In the genomic region with DNA sequence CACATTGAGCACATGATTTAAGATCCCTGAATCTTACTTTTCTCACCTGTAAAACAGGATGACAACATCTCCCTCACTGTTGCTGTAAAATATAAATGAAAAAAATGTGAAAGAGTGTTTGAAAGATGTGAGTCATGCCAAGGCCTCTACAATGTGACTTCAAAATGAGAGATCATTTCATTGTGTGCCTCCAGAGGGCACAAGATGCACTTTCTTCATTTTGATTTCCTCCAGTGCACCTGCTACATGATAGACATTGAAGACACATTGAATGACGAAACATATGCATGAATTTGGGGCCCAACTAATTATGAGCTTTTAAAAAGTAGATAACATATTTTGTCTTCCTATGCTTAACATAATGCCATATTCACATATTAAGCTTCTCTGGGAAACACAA, we compare ENCODE assay signal across 12 cellular contexts.
DNase-seq lines count a peak whose midpoint lies in the region; ATAC-seq, FAIRE-seq and TF ChIP-seq lines count a peak whose summit lies in the region.
"Had no signal": no experiment of that assay in that cellular context is flagged by ENCODE, and none has a peak within 500 bp of the region (broad histone marks: within the 10 kb centered on the region; RNA-seq: fewer than 3 reads in every experiment).

No MANE protein-coding gene starts in this region.

- no peaks in the 10 kb centered on the region for H4K20me1 ChIP-seq in H1 (replicated peaks in 1 of 2; ENCODE audit: control insufficient read depth in 1 of 2, insufficient read depth in 2 of 2, low read length in 2 of 2)

- no peak overlapping the region for H3K4me3 ChIP-seq in H1 (ENCODE audit: extremely low read depth in 1 of 4, insufficient read depth in 2 of 4, low read depth in 3 of 4, low read length in 4 of 4)

- no peak overlapping the region for H2BK120ac ChIP-seq in H1 (replicated peaks; ENCODE audit: low read depth, low read length)

- no peak overlapping the region for H3K27ac ChIP-seq in H1 (ENCODE audit: low read depth, low read length)

- no peak overlapping the region for H2BK20ac ChIP-seq in H1 (ENCODE audit: low read length)

- peaks cover 7% of the 10 kb centered on the region for H3K27me3 Mint-ChIP-seq in progenitor cell of endocrine pancreas
- H3K27me3 Mint-ChIP-seq in naive thymus-derived CD8-positive, alpha-beta T cell = peaks cover 6 to 19% (median 7%) of the 10 kb centered on the region in 5 donors

- peaks cover 3% of the 10 kb centered on the region for H3K4me1 Mint-ChIP-seq in progenitor cell of endocrine pancreas (ENCODE audit: low read depth)
- no peaks in the 10 kb centered on the region for H3K4me1 Mint-ChIP-seq in naive thymus-derived CD8-positive, alpha-beta T cell
- H3K4me1 Mint-ChIP-seq: activated B cell treated with CpG ODN at 0.5 μM for 24 hours, nephron had no signal

- H3K79me2 ChIP-seq in H1 (ENCODE audit: control insufficient read depth in 1 of 2, insufficient read depth in 2 of 2, low read length in 2 of 2) = no peaks in the 10 kb centered on the region

- no peak overlapping the region for H3K4ac ChIP-seq in H1 (replicated peaks; ENCODE audit: insufficient read length, low read depth, low read length)

- TF ChIP-seq CTCF in H1 (IDR thresholded peaks at IDR 0.05; ENCODE audit: control extremely low read depth in 1 of 3, insufficient read depth in 1 of 3, low read depth in 1 of 3, low read length in 3 of 3) = peak in 2 of 3 experiments; percentile 10 to 37; a peak in 1 of 4 replicates
- TF ChIP-seq CTCF in progenitor cell of endocrine pancreas (IDR thresholded peaks at IDR 0.05; ENCODE audit: unreplicated experiment) = peak; percentile 32

- no peak overlapping the region for H3K56ac ChIP-seq in H1 (replicated peaks; ENCODE audit: insufficient read length, low read depth, low read length)

- no peak overlapping the region for H3K14ac ChIP-seq in H1 (ENCODE audit: insufficient read length)

- H4K5ac ChIP-seq in H1 (ENCODE audit: insufficient read length, low read depth, low read length) = no peak overlapping the region

- peak; percentile 58 for FAIRE-seq in H1 (lab: Jason Lieb, UNC)
- FAIRE-seq: colon had no signal

- no peak overlapping the region for H3K18ac ChIP-seq in H1 (ENCODE audit: extremely low read depth, low read length)

- no peak overlapping the region for H3K23ac ChIP-seq in H1 (ENCODE audit: insufficient read length)

- H4K91ac ChIP-seq in H1 (replicated peaks; ENCODE audit: insufficient read length, low read length) = no peak overlapping the region

- no peak for TF ChIP-seq EP300 in H1 (IDR thresholded peaks at IDR 0.05; ENCODE audit: borderline replicate concordance in 1 of 2, low read depth in 2 of 2, low read length in 2 of 2)

- no peak overlapping the region for H2AFZ ChIP-seq in H1 (ENCODE audit: low read length)

- no peak overlapping the region for H3K4me2 ChIP-seq in H1 (ENCODE audit: insufficient read depth in 1 of 2, low read depth in 2 of 2, low read length in 2 of 2)

- H2BK12ac ChIP-seq in H1 (ENCODE audit: low read depth, low read length) = no peak overlapping the region

- POLR2A ChIA-PET in H1 (lab: Charles Lee; ENCODE audit: partially characterized antibody) = no interaction called here
- POLR2A ChIA-PET in naive thymus-derived CD8-positive, alpha-beta T cell (lab: Charles Lee) = interaction anchor here (0.9 kb wide), 1 partner anchor 34 kb away, joined by 3 read pairs; no protein-coding TSS in a partner anchor

- peaks cover 0 to 5% (median 2%) of the 10 kb centered on the region in 4 experiments; a peak in 2 of 7 replicates for H3K4me1 ChIP-seq in H1 (replicated peaks in 1 of 4; ENCODE audit: control insufficient read depth in 3 of 4, insufficient read depth in 4 of 4, low read length in 3 of 4)

- no peaks in the 10 kb centered on the region for H3K36me3 Mint-ChIP-seq in progenitor cell of endocrine pancreas (ENCODE audit: insufficient read depth)
- H3K36me3 Mint-ChIP-seq in naive thymus-derived CD8-positive, alpha-beta T cell = no peaks in the 10 kb centered on the region

- TF ChIP-seq RAD21 in H1 (IDR thresholded peaks at IDR 0.05 in 1 of 2, conservative IDR thresholded peaks at IDR 0.05 in 1 of 2; ENCODE audit: low read depth in 2 of 2, low read length in 2 of 2) = peak; percentile 12 to 29; a peak in 3 of 4 replicates

- H3K9me3 Mint-ChIP-seq in progenitor cell of endocrine pancreas (ENCODE audit: low read depth) = peaks cover 2% of the 10 kb centered on the region
- H3K9me3 Mint-ChIP-seq in naive thymus-derived CD8-positive, alpha-beta T cell = peaks cover 0 to 6% (median 2%) of the 10 kb centered on the region in 9 donors
- H3K9me3 Mint-ChIP-seq: nephron had no signal

- no peak for TF ChIP-seq POLR2A in H1 (IDR thresholded peaks at IDR 0.05; ENCODE audit: control extremely low read depth in 1 of 2, low read depth in 2 of 2, low read length in 2 of 2)

- no peak overlapping the region for H2BK5ac ChIP-seq in H1 (ENCODE audit: low read depth, low read length)

- CTCF ChIA-PET in H1 (lab: Charles Lee; ENCODE audit: partially characterized antibody) = interaction anchor here (0.9 to 2.2 kb wide), 10 partner anchors 14 to 139 kb away, joined by 3 to 6 read pairs (median 3); no protein-coding TSS in a partner anchor

- 0 out of 4 replicates have a peak, but pooled peaks cover 0 to 4% of the 10 kb centered on the region in 2 experiments for H3K9me3 ChIP-seq in H1 (ENCODE audit: insufficient read depth in 2 of 2, low read depth in 1 of 2, low read length in 1 of 2)

- H2AK5ac ChIP-seq in H1 (ENCODE audit: low read depth, low read length) = no peak overlapping the region

- H4K8ac ChIP-seq in H1 (ENCODE audit: extremely low read depth, insufficient read depth, low read length) = no peak overlapping the region

- H3K79me1 ChIP-seq in H1 (ENCODE audit: low read depth, low read length) = no peaks in the 10 kb centered on the region

- no peaks in the 10 kb centered on the region for H3K36me3 ChIP-seq in H1 (ENCODE audit: control insufficient read depth in 2 of 4, insufficient read depth in 4 of 4, low read length in 3 of 4)

- DNase-seq in NOMO-1 treated with DMSO at 0.1 percent for 48 hours (lab: John Stamatoyannopoulos, UW; ENCODE audit: unreplicated experiment) (peak; percentile 7), NOMO-1 treated with dmso at 0.1 percent for 144 hours (lab: John Stamatoyannopoulos, UW; ENCODE audit: unreplicated experiment) (no peak), NCI-H226 (peak; percentile 58), H1 (ENCODE audit: low read depth in 1 of 2, low spot score in 2 of 2) (no peak), progenitor cell of endocrine pancreas (ENCODE audit: low spot score, unreplicated experiment) (no peak), NCI-H1105 treated with DMSO at 0.1 percent for 48 hours (lab: John Stamatoyannopoulos, UW) (no peak), hypothalamus (lab: John Stamatoyannopoulos, UW) (no peak)
- DNase-seq in naive thymus-derived CD8-positive, alpha-beta T cell = no peak
- DNase-seq: activated B cell treated with CpG ODN at 0.5 μM for 24 hours, KG1 had no signal

- H2BK15ac ChIP-seq in H1 (ENCODE audit: low read length) = no peak overlapping the region

- peak overlapping the region; percentile 5 for H3K27ac Mint-ChIP-seq in progenitor cell of endocrine pancreas
- H3K27ac Mint-ChIP-seq in naive thymus-derived CD8-positive, alpha-beta T cell = no peak overlapping the region
- H3K27ac Mint-ChIP-seq: activated B cell treated with CpG ODN at 0.5 μM for 24 hours, nephron had no signal

- no peak overlapping the region for H3K9ac ChIP-seq in H1 (replicated peaks in 1 of 4; ENCODE audit: extremely low read depth in 1 of 4, low read depth in 3 of 4, low read length in 3 of 4)

- ATAC-seq in naive thymus-derived CD8-positive, alpha-beta T cell = no peak

- no peaks in the 10 kb centered on the region for H3K27me3 ChIP-seq in H1 (replicated peaks in 1 of 4; ENCODE audit: control insufficient read depth in 3 of 4, extremely low read depth in 1 of 4, insufficient read depth in 3 of 4, low read length in 3 of 4)

- no peaks in the 10 kb centered on the region for H3K23me2 ChIP-seq in H1 (ENCODE audit: low read depth, low read length)

- 89% methylated on average over 1 of the region's 1 CpG; no CpG with 5 or more reads in 1 of the 2 experiments for WGBS in H1 (ENCODE audit: extremely low coverage in 1 of 2, insufficient coverage in 1 of 2, insufficient read length in 1 of 2, insufficient replicate concordance in 2 of 2, low coverage in 1 of 2, low lambda C conversion rate in 2 of 2, missing lambda C conversion rate in 1 of 2), 2 experiments

- H3K4me3 Mint-ChIP-seq in progenitor cell of endocrine pancreas (ENCODE audit: low read depth) = no peak overlapping the region
- H3K4me3 Mint-ChIP-seq in naive thymus-derived CD8-positive, alpha-beta T cell = no peak overlapping the region
- H3K4me3 Mint-ChIP-seq: activated B cell treated with CpG ODN at 0.5 μM for 24 hours, nephron had no signal

TF ChIP-seq in H1, 55 proteins besides CTCF, POLR2A, EP300 and RAD21:
- TF ChIP-seq JUND (IDR thresholded peaks at IDR 0.05; ENCODE audit: low read length) (no peak), MAFK (IDR thresholded peaks at IDR 0.05; ENCODE audit: low read depth, low read length) (no peak), SIRT6 (IDR thresholded peaks at IDR 0.05; ENCODE audit: low read length) (no peak), SIN3A (conservative IDR thresholded peaks at IDR 0.05 in 1 of 2, IDR thresholded peaks at IDR 0.05 in 1 of 2; ENCODE audit: low read depth in 1 of 2, low read length in 2 of 2) (no peak), TCF12 (IDR thresholded peaks at IDR 0.05; ENCODE audit: low read depth, low read length) (no peak), SP2 (IDR thresholded peaks at IDR 0.05; ENCODE audit: low read length) (no peak), GTF2F1 (IDR thresholded peaks at IDR 0.05; ENCODE audit: borderline replicate concordance, low read depth, low read length) (no peak), ASH2L (IDR thresholded peaks at IDR 0.05; ENCODE audit: low read length) (no peak)
- TF ChIP-seq, protein P1, sequence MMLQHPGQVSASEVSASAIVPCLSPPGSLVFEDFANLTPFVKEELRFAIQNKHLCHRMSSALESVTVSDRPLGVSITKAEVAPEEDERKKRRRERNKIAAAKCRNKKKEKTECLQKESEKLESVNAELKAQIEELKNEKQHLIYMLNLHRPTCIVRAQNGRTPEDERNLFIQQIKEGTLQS (IDR thresholded peaks at IDR 0.05; ENCODE audit: insufficient read depth, low read depth, low read length) = no peak
TF ChIP-seq in H1: peak in this region for 0.

Comparison
In these comparisons a context has a peak if more than half of its experiments do, and no peak if none do; other contexts are left out.
1. DNase-seq: peak in NOMO-1 treated with DMSO at 0.1 percent for 48 hours (single experiment) and NCI-H226 (single experiment); none in NOMO-1 treated with dmso at 0.1 percent for 144 hours (single experiment), H1 (0 of 2), progenitor cell of endocrine pancreas (single experiment), naive thymus-derived CD8-positive, alpha-beta T cell (0 of 10), NCI-H1105 treated with DMSO at 0.1 percent for 48 hours (single experiment) and hypothalamus (0 of 51).